In the genomic region with DNA sequence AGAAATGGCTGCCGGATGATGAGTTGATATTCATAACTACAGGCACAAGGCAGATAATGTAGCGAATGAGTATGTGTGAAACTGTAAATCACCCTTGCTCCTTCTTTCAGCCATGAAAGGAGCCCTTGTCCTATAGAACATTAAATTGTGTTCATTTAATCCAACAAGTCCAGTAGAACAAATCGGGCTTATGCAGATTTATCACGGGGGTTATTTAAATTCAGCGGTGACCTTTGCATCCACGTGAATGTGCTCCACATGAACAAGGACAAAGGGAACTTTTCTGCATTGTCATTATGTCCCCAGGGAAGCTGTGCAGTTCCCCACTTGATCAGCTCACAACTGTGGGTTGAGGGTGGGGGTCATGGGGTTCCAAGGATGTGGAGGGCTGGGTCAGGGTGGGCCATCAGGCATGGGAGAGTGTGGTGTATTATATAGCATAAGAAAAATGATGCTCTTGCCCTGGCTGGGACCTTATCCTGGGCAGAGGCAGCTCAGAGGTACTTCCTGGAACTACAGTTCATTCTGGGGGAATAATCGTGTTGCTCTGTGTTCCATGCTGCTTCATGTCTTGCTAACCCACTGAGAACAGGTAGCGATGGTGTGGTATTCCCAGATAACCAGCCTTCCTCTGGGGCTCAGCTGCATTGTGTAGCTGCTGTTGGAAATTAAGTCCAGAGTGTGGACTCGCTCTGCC, we compare ENCODE assay signal across 14 cellular contexts.
A peak's percentile ranks its signal among the peaks of the same experiment; 100 is the strongest.
DNase-seq lines count a peak whose midpoint lies in the region; ATAC-seq and TF ChIP-seq lines count a peak whose summit lies in the region.
"Had no signal": no experiment of that assay in that cellular context is flagged by ENCODE, and none has a peak within 500 bp of the region (broad histone marks: within the 10 kb centered on the region; RNA-seq: fewer than 3 reads in every experiment).

No MANE protein-coding gene starts in this region.

- H3K27ac Mint-ChIP-seq in WTC11: no peak overlapping the region
- peak overlapping the region; percentile 68 for H3K27ac Mint-ChIP-seq in neural crest cell (ENCODE audit: unreplicated experiment)
- H3K27ac Mint-ChIP-seq in Calu3 (ENCODE audit: unreplicated experiment): no peak overlapping the region
- H3K27ac Mint-ChIP-seq: CD8-positive, alpha-beta memory T cell had no signal

- POLR2A ChIA-PET in WTC11 (lab: Charles Lee): interaction anchor here (0.6 kb wide), 1 partner anchor 190 kb away, joined by 3 read pairs; no protein-coding TSS in a partner anchor

- H3K4me1 Mint-ChIP-seq in WTC11 (peaks cover 29% of the 10 kb centered on the region), neural crest cell (peaks cover 34% of the 10 kb centered on the region), Calu3 (ENCODE audit: low read depth, unreplicated experiment) (no peaks in the 10 kb centered on the region)
- H3K4me1 Mint-ChIP-seq: CD14-positive monocyte; CD8-positive, alpha-beta memory T cell had no signal

- H3K36me3 Mint-ChIP-seq in WTC11 (no peaks in the 10 kb centered on the region), neural crest cell (ENCODE audit: low read depth) (no peaks in the 10 kb centered on the region), Calu3 (ENCODE audit: insufficient read depth, unreplicated experiment) (no peaks in the 10 kb centered on the region)
- H3K36me3 Mint-ChIP-seq: CD14-positive monocyte; CD8-positive, alpha-beta memory T cell had no signal

- H3K9me3 Mint-ChIP-seq in WTC11: no peaks in the 10 kb centered on the region
- H3K9me3 Mint-ChIP-seq in neural crest cell: no peaks in the 10 kb centered on the region
- H3K9me3 Mint-ChIP-seq in Calu3 (ENCODE audit: low read depth, unreplicated experiment): no peaks in the 10 kb centered on the region

- H3K27me3 Mint-ChIP-seq in WTC11 (ENCODE audit: low read depth): no peaks in the 10 kb centered on the region
- H3K27me3 Mint-ChIP-seq in neural crest cell (ENCODE audit: low read depth): no peaks in the 10 kb centered on the region
- no peaks in the 10 kb centered on the region for H3K27me3 Mint-ChIP-seq in Calu3 (ENCODE audit: unreplicated experiment)
- H3K27me3 Mint-ChIP-seq: CD8-positive, alpha-beta memory T cell had no signal

- no TSS peak for BruUV-seq in Calu3 (replicated peaks; lab: Mats Ljungman, UMichigan)

- intact Hi-C loops in Calu3 (cut with micrococcal nuclease; ENCODE audit: unreplicated experiment): no loop called here

- TF ChIP-seq CTCF in WTC11 (IDR thresholded peaks at IDR 0.05) (no peak), neural crest cell (conservative IDR thresholded peaks at IDR 0.05) (no peak), Calu3 (IDR thresholded peaks at IDR 0.05; ENCODE audit: unreplicated experiment) (no peak)

- ATAC-seq in WTC11: peak; percentile 63
- no peak for ATAC-seq in HG02840 (IDR thresholded peaks at IDR 0.05; ENCODE audit: low FRiP score, unreplicated experiment)
- no peak for ATAC-seq in GM18873 (IDR thresholded peaks at IDR 0.05; ENCODE audit: low FRiP score, unreplicated experiment)
- ATAC-seq in HG03442 (IDR thresholded peaks at IDR 0.05; ENCODE audit: unreplicated experiment): no peak
- ATAC-seq: A549, HCT116 had no signal

- DNase-seq in NCI-H526 (lab: John Stamatoyannopoulos, UW) (peak; percentile 99 to 100), WTC11 (ENCODE audit: low spot score) (no peak), neural crest cell (ENCODE audit: low read depth, low spot score) (no peak), Calu3 (no peak)
- DNase-seq: CD8-positive, alpha-beta memory T cell; DMS79; IMR-90; KBM-7 had no signal

- CTCF ChIA-PET in WTC11 (lab: Charles Lee) (no interaction called here), Calu3 (lab: Charles Lee) (interaction anchor here (0.6 kb wide), 1 partner anchor 1307 kb away, joined by 5 read pairs; no protein-coding TSS in a partner anchor)

- H3K4me3 Mint-ChIP-seq in WTC11 (no peak overlapping the region), neural crest cell (no peak overlapping the region), Calu3 (ENCODE audit: low read depth, unreplicated experiment) (no peak overlapping the region)
- H3K4me3 Mint-ChIP-seq: CD14-positive monocyte; CD8-positive, alpha-beta memory T cell had no signal

TF ChIP-seq in WTC11, 78 proteins besides CTCF, POLR2A, EP300 and RAD21:
- no peak for TF ChIP-seq CREM (CRISPR knock-in tag; IDR thresholded peaks at IDR 0.05)
- TF ChIP-seq, protein P1, sequence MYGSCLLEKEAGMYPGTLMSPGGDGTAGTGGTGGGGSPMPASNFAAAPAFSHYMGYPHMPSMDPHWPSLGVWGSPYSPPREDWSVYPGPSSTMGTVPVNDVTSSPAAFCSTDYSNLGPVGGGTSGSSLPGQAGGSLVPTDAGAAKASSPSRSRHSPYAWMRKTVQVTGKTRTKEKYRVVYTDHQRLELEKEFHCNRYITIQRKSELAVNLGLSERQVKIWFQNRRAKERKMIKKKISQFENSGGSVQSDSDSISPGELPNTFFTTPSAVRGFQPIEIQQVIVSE (CRISPR knock-in tag; IDR thresholded peaks at IDR 0.05; ENCODE audit: borderline replicate concordance): no peak
- no peak for TF ChIP-seq ZBTB21 (CRISPR knock-in tag; IDR thresholded peaks at IDR 0.05; ENCODE audit: borderline replicate concordance)
- no peak for TF ChIP-seq OVOL2 (CRISPR knock-in tag; IDR thresholded peaks at IDR 0.05; ENCODE audit: borderline replicate concordance)
- no peak for TF ChIP-seq PRRX2 (CRISPR knock-in tag; IDR thresholded peaks at IDR 0.05)
- no peak for TF ChIP-seq EMX1 (CRISPR knock-in tag; IDR thresholded peaks at IDR 0.05)
- TF ChIP-seq ZNF232 (CRISPR knock-in tag; IDR thresholded peaks at IDR 0.05): no peak
- no peak for TF ChIP-seq ZNF416 (CRISPR knock-in tag; IDR thresholded peaks at IDR 0.05)
- TF ChIP-seq ZNF671 (CRISPR knock-in tag; IDR thresholded peaks at IDR 0.05): no peak
- TF ChIP-seq SMAD3 (CRISPR knock-in tag; IDR thresholded peaks at IDR 0.05; ENCODE audit: borderline replicate concordance): no peak
- TF ChIP-seq, protein P2, sequence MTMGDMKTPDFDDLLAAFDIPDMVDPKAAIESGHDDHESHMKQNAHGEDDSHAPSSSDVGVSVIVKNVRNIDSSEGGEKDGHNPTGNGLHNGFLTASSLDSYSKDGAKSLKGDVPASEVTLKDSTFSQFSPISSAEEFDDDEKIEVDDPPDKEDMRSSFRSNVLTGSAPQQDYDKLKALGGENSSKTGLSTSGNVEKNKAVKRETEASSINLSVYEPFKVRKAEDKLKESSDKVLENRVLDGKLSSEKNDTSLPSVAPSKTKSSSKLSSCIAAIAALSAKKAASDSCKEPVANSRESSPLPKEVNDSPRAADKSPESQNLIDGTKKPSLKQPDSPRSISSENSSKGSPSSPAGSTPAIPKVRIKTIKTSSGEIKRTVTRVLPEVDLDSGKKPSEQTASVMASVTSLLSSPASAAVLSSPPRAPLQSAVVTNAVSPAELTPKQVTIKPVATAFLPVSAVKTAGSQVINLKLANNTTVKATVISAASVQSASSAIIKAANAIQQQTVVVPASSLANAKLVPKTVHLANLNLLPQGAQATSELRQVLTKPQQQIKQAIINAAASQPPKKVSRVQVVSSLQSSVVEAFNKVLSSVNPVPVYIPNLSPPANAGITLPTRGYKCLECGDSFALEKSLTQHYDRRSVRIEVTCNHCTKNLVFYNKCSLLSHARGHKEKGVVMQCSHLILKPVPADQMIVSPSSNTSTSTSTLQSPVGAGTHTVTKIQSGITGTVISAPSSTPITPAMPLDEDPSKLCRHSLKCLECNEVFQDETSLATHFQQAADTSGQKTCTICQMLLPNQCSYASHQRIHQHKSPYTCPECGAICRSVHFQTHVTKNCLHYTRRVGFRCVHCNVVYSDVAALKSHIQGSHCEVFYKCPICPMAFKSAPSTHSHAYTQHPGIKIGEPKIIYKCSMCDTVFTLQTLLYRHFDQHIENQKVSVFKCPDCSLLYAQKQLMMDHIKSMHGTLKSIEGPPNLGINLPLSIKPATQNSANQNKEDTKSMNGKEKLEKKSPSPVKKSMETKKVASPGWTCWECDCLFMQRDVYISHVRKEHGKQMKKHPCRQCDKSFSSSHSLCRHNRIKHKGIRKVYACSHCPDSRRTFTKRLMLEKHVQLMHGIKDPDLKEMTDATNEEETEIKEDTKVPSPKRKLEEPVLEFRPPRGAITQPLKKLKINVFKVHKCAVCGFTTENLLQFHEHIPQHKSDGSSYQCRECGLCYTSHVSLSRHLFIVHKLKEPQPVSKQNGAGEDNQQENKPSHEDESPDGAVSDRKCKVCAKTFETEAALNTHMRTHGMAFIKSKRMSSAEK (CRISPR knock-in tag; IDR thresholded peaks at IDR 0.05; ENCODE audit: borderline replicate concordance): no peak
- no peak for TF ChIP-seq TCF7 (CRISPR knock-in tag; IDR thresholded peaks at IDR 0.05; ENCODE audit: low read depth)
- TF ChIP-seq, protein P3, sequence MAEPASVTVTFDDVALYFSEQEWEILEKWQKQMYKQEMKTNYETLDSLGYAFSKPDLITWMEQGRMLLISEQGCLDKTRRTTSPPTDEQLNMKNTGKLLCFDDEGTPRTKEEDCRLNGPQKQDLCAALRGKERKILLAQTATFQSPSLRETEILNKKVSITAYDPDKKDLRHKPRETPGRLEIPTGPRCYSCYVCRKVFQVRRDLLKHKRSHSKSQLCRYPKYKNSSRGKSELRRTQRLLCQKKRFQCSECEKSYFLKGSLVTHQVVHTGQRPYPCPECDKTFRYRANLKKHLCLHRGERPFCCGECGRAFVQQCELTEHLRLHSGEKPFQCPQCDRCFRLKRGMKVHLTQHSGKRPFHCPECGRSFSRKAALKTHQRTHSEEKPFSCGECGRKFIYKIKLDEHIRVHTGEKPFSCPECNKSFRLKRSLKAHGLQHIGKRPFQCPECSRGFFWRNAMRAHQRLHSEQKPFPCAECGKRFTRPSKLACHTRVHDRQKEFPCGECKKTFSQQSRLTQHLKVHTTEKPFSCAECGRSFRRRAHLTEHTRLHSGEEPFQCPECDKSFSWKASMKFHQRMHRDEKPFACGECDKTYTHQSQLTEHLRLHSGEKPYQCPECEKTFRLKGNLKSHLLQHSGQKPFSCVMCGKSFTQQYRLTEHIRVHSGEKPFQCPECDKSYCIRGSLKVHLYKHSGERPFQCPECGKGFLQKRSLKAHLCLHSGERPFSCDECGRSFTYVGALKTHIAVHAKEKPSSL (CRISPR knock-in tag; conservative IDR thresholded peaks at IDR 0.05): no peak
- no peak for TF ChIP-seq NFATC4 (CRISPR knock-in tag; IDR thresholded peaks at IDR 0.05)

Comparison
In these comparisons a context has a peak if more than half of its experiments do, and no peak if none do; other contexts are left out.
1. DNase-seq: peak in NCI-H526 (2 of 2); none in WTC11 (single experiment), neural crest cell (single experiment) and Calu3 (single experiment).